Comparison of ENCODE assay signal across 8 cellular contexts in the genomic region with DNA sequence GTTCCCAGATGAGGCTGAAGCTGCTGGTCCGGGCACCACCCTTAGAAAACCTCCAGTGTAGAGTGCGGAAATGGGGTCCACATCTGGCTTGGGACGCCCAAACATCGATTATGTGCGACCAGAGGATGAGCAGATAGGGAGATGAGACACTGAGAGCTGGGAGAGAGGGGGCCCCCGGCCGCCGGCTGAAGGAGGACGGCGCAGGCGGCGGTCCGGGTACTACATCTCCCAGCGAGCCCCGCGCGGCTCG. TPM values are rescaled to one million over a fixed set of nuclear protein-coding genes. Genes with fewer than 3 reads are reported as not detected.
A peak's percentile ranks its signal among the peaks of the same experiment; 100 is the strongest.
DNase-seq lines count a peak whose midpoint lies in the region; ATAC-seq and TF ChIP-seq lines count a peak whose summit lies in the region.

No MANE protein-coding gene starts in this region.

- no peaks in the 10 kb centered on the region for H3K36me3 ChIP-seq in brain microvascular endothelial cell (replicated peaks)
- no peaks in the 10 kb centered on the region for H3K36me3 ChIP-seq in upper lobe of right lung

- in situ Hi-C loops in brain microvascular endothelial cell (cut with HindIII; ENCODE audit: low pct_ligation_motif_present, low sequenced_read_pairs) = no loop called here

- peaks cover 9% of the 10 kb centered on the region for H3K4me1 ChIP-seq in upper lobe of right lung

- peak; percentile 37 for ATAC-seq in HG03135 (IDR thresholded peaks at IDR 0.05; ENCODE audit: unreplicated experiment)
- ATAC-seq in upper lobe of right lung = no peak
- no peak for ATAC-seq in HG03442 (IDR thresholded peaks at IDR 0.05; ENCODE audit: unreplicated experiment)

- DNase-seq in C1 segment of cervical spinal cord (lab: John Stamatoyannopoulos, UW) (peak in 9 of 14 donors; percentile 36 to 86 (median 72)), brain microvascular endothelial cell (no peak), medulla oblongata (ENCODE audit: extremely low spot score) (peak; percentile 87), upper lobe of right lung (peak; percentile 88), inferior parietal cortex (ENCODE audit: extremely low spot score) (no peak)
- no peak for DNase-seq in effector CD4-positive, alpha-beta T cell

- no peak for TF ChIP-seq CTCF in brain microvascular endothelial cell (IDR thresholded peaks at IDR 0.05; ENCODE audit: low read depth, low read length, missing control alignments)
- TF ChIP-seq CTCF in upper lobe of right lung (IDR thresholded peaks at IDR 0.05) = no peak

- intact Hi-C loops in upper lobe of right lung (cut with DNase I) = no loop called here

- no peaks in the 10 kb centered on the region for H3K9me3 ChIP-seq in upper lobe of right lung

- peak overlapping the region; percentile 66 for H3K4me3 ChIP-seq in brain microvascular endothelial cell (ENCODE audit: low read depth, low read length)
- H3K4me3 ChIP-seq in upper lobe of right lung = peak overlapping the region; percentile 64

- H3K27ac ChIP-seq in brain microvascular endothelial cell (no peak overlapping the region), upper lobe of right lung (no peak overlapping the region)

- H3K27me3 ChIP-seq in brain microvascular endothelial cell (replicated peaks) (peaks cover 20% of the 10 kb centered on the region), upper lobe of right lung (peaks cover 49% of the 10 kb centered on the region)

RNA-seq across cellular contexts. Expression of a gene that starts 0.2 kb away (rescaled TPM):
- 31.0 TPM for total RNA-seq in upper lobe of right lung

RNA-seq across cellular contexts. Expression of a gene that starts 31.3 kb away (rescaled TPM):
- total RNA-seq in upper lobe of right lung = 42.3 TPM

Comparison
In these comparisons a context has a peak if more than half of its experiments do, and no peak if none do; other contexts are left out.
1. DNase-seq: peak in C1 segment of cervical spinal cord (9 of 14), medulla oblongata (single experiment) and upper lobe of right lung (single experiment); none in brain microvascular endothelial cell (single experiment), effector CD4-positive, alpha-beta T cell (single experiment) and inferior parietal cortex (single experiment).